21 cellular contexts compared by ENCODE assay signal in genomic region chr6:36884610-36885009, GRCh38. TPM values are rescaled to one million over a fixed set of nuclear protein-coding genes. Genes with fewer than 3 reads are reported as not detected.
DNase-seq lines count a peak whose midpoint lies in the region; ATAC-seq and TF ChIP-seq lines count a peak whose summit lies in the region.
"Had no signal": no experiment of that assay in that cellular context is flagged by ENCODE, and none has a peak within 500 bp of the region (broad histone marks: within the 10 kb centered on the region; RNA-seq: fewer than 3 reads in every experiment).

No MANE protein-coding gene starts in this region.

- H3K27ac ChIP-seq in PC-9 (no peak overlapping the region), fibroblast of lung (ENCODE audit: insufficient read depth, low read length) (no peak overlapping the region), vagina (peak overlapping the region; percentile 96), colonic mucosa (no peak overlapping the region)

- intact Hi-C loops in natural killer cell (cut with micrococcal nuclease) = loop anchor here (1.0 to 2.0 kb wide), 5 partner anchors 9 to 326 kb away; partner anchors contain the start of gene MTCH1
- intact Hi-C loops in PC-9 (cut with micrococcal nuclease; ENCODE audit: unreplicated experiment) = loop anchor here (1.0 to 10.0 kb wide), 3 partner anchors 10 to 320 kb away; partner anchors contain the start of gene PPIL1
- intact Hi-C loops in vagina (cut with DNase I) = loop anchor here (2.0 to 10.0 kb wide), 2 partner anchors 100 to 134 kb away; partner anchors contain the start of gene MTCH1
- intact Hi-C loops in colonic mucosa (cut with DNase I) = loop anchor here (2.0 to 5.0 kb wide), 2 partner anchors 134 to 323 kb away; no protein-coding TSS in a partner anchor

- H3K4me1 ChIP-seq in PC-9 (replicated peaks; ENCODE audit: insufficient read depth) = peaks cover 19% of the 10 kb centered on the region
- H3K4me1 ChIP-seq in fibroblast of lung (ENCODE audit: control insufficient read depth, extremely low read depth, insufficient read depth, low read length) = peaks cover 6% of the 10 kb centered on the region
- peaks cover 25% of the 10 kb centered on the region for H3K4me1 ChIP-seq in vagina
- no peaks in the 10 kb centered on the region for H3K4me1 ChIP-seq in colonic mucosa

- H3K36me3 ChIP-seq in PC-9 (ENCODE audit: low read depth) = no peaks in the 10 kb centered on the region
- H3K36me3 ChIP-seq in fibroblast of lung (ENCODE audit: control insufficient read depth, insufficient read depth, low read length) = no peaks in the 10 kb centered on the region
- no peaks in the 10 kb centered on the region for H3K36me3 ChIP-seq in vagina
- H3K36me3 ChIP-seq in colonic mucosa = no peaks in the 10 kb centered on the region
- H3K36me3 ChIP-seq: right lobe of liver had no signal

- no peak overlapping the region for H3K4me3 Mint-ChIP-seq in natural killer cell
- H3K4me3 Mint-ChIP-seq in natural killer cell treated with Interleukin-12 subunit alpha and Interleukin-12 subunit beta and Interleukin-15 and Interleukin-18, amount 100 ng/mL, for 72 hours = no peak overlapping the region

- no peaks in the 10 kb centered on the region for H3K36me3 Mint-ChIP-seq in natural killer cell
- no peaks in the 10 kb centered on the region for H3K36me3 Mint-ChIP-seq in natural killer cell treated with Interleukin-12 subunit alpha and Interleukin-12 subunit beta and Interleukin-15 and Interleukin-18, amount 100 ng/mL, for 72 hours
- H3K36me3 Mint-ChIP-seq: mesothelial cell of epicardium had no signal

- H3K4me1 Mint-ChIP-seq in natural killer cell = peaks cover 28 to 33% of the 10 kb centered on the region in 2 donors
- H3K4me1 Mint-ChIP-seq in natural killer cell treated with Interleukin-12 subunit alpha and Interleukin-12 subunit beta and Interleukin-15 and Interleukin-18, amount 100 ng/mL, for 72 hours (ENCODE audit: low read depth in 2 of 2) = peaks cover 20 to 28% of the 10 kb centered on the region in 2 donors

- CTCF ChIA-PET in PC-9 (lab: Charles Lee) = interaction anchor here (0.8 to 1.8 kb wide), 3 partner anchors 9 to 133 kb away, joined by 8 to 20 read pairs (median 9); partner anchors contain the start of gene PPIL1

- H3K27me3 Mint-ChIP-seq in natural killer cell (ENCODE audit: low read depth in 2 of 2) = peaks cover 4 to 5% of the 10 kb centered on the region in 2 donors
- peaks cover 0 to 1% of the 10 kb centered on the region in 2 donors for H3K27me3 Mint-ChIP-seq in natural killer cell treated with Interleukin-12 subunit alpha and Interleukin-12 subunit beta and Interleukin-15 and Interleukin-18, amount 100 ng/mL, for 72 hours

- TF ChIP-seq CTCF in natural killer cell (IDR thresholded peaks at IDR 0.05) = no peak
- TF ChIP-seq CTCF in PC-9 (conservative IDR thresholded peaks at IDR 0.05) = no peak
- TF ChIP-seq CTCF in fibroblast of lung (conservative IDR thresholded peaks at IDR 0.05 in 1 of 2, IDR thresholded peaks at IDR 0.05 in 1 of 2; ENCODE audit: low read depth in 1 of 2, low read length in 2 of 2) = no peak
- no peak for TF ChIP-seq CTCF in vagina (IDR thresholded peaks at IDR 0.05)
- TF ChIP-seq CTCF in colonic mucosa (IDR thresholded peaks at IDR 0.05) = no peak

- no peak for ATAC-seq in natural killer cell
- no peak for ATAC-seq in natural killer cell treated with Interleukin-12 subunit alpha and Interleukin-12 subunit beta and Interleukin-15 and Interleukin-18, amount 100 ng/mL, for 72 hours
- ATAC-seq: foreskin keratinocyte had no signal

- H3K4me2 ChIP-seq in PC-9 (0 out of 2 replicates have a peak overlapping the region, but pooled peaks have one; percentile 80), fibroblast of lung (ENCODE audit: extremely low read depth, insufficient read depth, low read length) (no peak overlapping the region)

- H3K27ac Mint-ChIP-seq in natural killer cell = peak overlapping the region; percentile 89 to 91
- peak overlapping the region in 1 of 2 donors; percentile 98 for H3K27ac Mint-ChIP-seq in natural killer cell treated with Interleukin-12 subunit alpha and Interleukin-12 subunit beta and Interleukin-15 and Interleukin-18, amount 100 ng/mL, for 72 hours

- H3K9ac ChIP-seq in fibroblast of lung (ENCODE audit: insufficient read depth, low read length) = no peak overlapping the region
- H3K9ac ChIP-seq in colonic mucosa (ENCODE audit: low read depth in 2 of 2, low read length in 2 of 2) = no peak overlapping the region

- no peaks in the 10 kb centered on the region for H3K9me3 Mint-ChIP-seq in natural killer cell
- H3K9me3 Mint-ChIP-seq in natural killer cell treated with Interleukin-12 subunit alpha and Interleukin-12 subunit beta and Interleukin-15 and Interleukin-18, amount 100 ng/mL, for 72 hours = no peaks in the 10 kb centered on the region
- H3K9me3 Mint-ChIP-seq: mesothelial cell of epicardium had no signal

- peak overlapping the region; percentile 81; the same call in 1 of the 2 replicates for H2AFZ ChIP-seq in PC-9
- H2AFZ ChIP-seq in fibroblast of lung (ENCODE audit: low read length) = peak overlapping the region; percentile 7

- no peaks in the 10 kb centered on the region for H3K27me3 ChIP-seq in PC-9 (ENCODE audit: insufficient read depth, low read depth)
- no peaks in the 10 kb centered on the region for H3K27me3 ChIP-seq in fibroblast of lung (ENCODE audit: control insufficient read depth, insufficient read depth, low read length)
- H3K27me3 ChIP-seq in vagina = no peaks in the 10 kb centered on the region
- no peaks in the 10 kb centered on the region for H3K27me3 ChIP-seq in colonic mucosa
- H3K27me3 ChIP-seq: foreskin keratinocyte, right lobe of liver had no signal

- H3K9me3 ChIP-seq in PC-9 (ENCODE audit: insufficient read depth, low read depth) (no peaks in the 10 kb centered on the region), fibroblast of lung (ENCODE audit: control insufficient read depth, insufficient read depth, low read depth, low read length) (no peaks in the 10 kb centered on the region), vagina (no peaks in the 10 kb centered on the region), colonic mucosa (no peaks in the 10 kb centered on the region)
- H3K9me3 ChIP-seq: right lobe of liver had no signal

- H3K79me2 ChIP-seq in PC-9 (ENCODE audit: low read depth) (peaks cover 22% of the 10 kb centered on the region), fibroblast of lung (ENCODE audit: control insufficient read depth, insufficient read depth, low read length) (peaks cover 28% of the 10 kb centered on the region)

- no TSS peak for BruUV-seq in PC-9 (replicated peaks; lab: Mats Ljungman, UMichigan)

- POLR2A ChIA-PET in PC-9 (lab: Charles Lee; ENCODE audit: unreplicated experiment) = interaction anchor here (0.5 to 1.1 kb wide), 2 partner anchors 29 to 101 kb away, joined by 3 to 6 read pairs; partner anchors contain the start of gene MTCH1

- DNase-seq in natural killer cell (no peak), PC-9 (no peak), fibroblast of lung (ENCODE audit: low read depth in 2 of 2) (no peak), vagina (ENCODE audit: extremely low spot score in 2 of 2) (no peak), colonic mucosa (no peak), COR-L47 (lab: John Stamatoyannopoulos, UW) (no peak), NCI-H524 (lab: John Stamatoyannopoulos, UW) (no peak)
- no peak for DNase-seq in natural killer cell treated with Interleukin-12 subunit alpha and Interleukin-12 subunit beta and Interleukin-15 and Interleukin-18, amount 100 ng/mL, for 72 hours (ENCODE audit: low spot score)
- DNase-seq: activated CD4-positive, alpha-beta T cell treated with anti-CD3 and anti-CD28 coated beads for 1 hour; activated naive CD4-positive, alpha-beta T cell treated with Interleukin-2 at 50 U/mL for 16 hours; Calu3; dermis blood vessel endothelial cell; foreskin keratinocyte; HCEC 1CT; NCI-H1092; NCI-H2081 treated with DMSO at 0.1 percent for 48 hours; NCI-H526; OCI-M1; right lobe of liver; stimulated activated naive CD4-positive, alpha-beta T cell treated with Interleukin-2 at 50 U/mL for 16 hours had no signal

- 0 out of 2 replicates have a peak, but pooled peaks cover 2% of the 10 kb centered on the region for H3F3A ChIP-seq in PC-9 (ENCODE audit: insufficient read depth, low read depth)

- H3K4me3 ChIP-seq in PC-9 = no peak overlapping the region; the same call in 1 of the 2 replicates
- no peak overlapping the region for H3K4me3 ChIP-seq in fibroblast of lung (replicated peaks in 1 of 4; ENCODE audit: control extremely low read depth in 1 of 4, insufficient read depth in 1 of 4, low read depth in 3 of 4, low read length in 4 of 4)
- H3K4me3 ChIP-seq in vagina = no peak overlapping the region
- no peak overlapping the region for H3K4me3 ChIP-seq in colonic mucosa

- no peak for TF ChIP-seq POLR2A in vagina (IDR thresholded peaks at IDR 0.05)

- no peaks in the 10 kb centered on the region for H4K20me1 ChIP-seq in PC-9 (ENCODE audit: insufficient read depth)
- H4K20me1 ChIP-seq in fibroblast of lung (ENCODE audit: control insufficient read depth, extremely low read depth, insufficient read depth, low read length) = no peaks in the 10 kb centered on the region

- no peaks in the 10 kb centered on the region for H3K9me2 ChIP-seq in PC-9 (ENCODE audit: insufficient read depth)

RNA-seq across cellular contexts. Expression of gene C6orf89, which starts 1.1 kb away (rescaled TPM):
- total RNA-seq in natural killer cell = 10 to 100 TPM; 34.3 to 47.0 (median 46.3) TPM
- total RNA-seq in natural killer cell treated with Interleukin-12 subunit alpha and Interleukin-12 subunit beta and Interleukin-15 and Interleukin-18, amount 100 ng/mL, for 72 hours = 10 to 100 TPM; 40.4 to 44.4 TPM
- 28.7 and 40.1 TPM in 2 replicates for total RNA-seq in PC-9 (2021)
- 37.8 and 47.1 TPM in 2 replicates for total RNA-seq in fibroblast of lung
- polyA plus RNA-seq in fibroblast of lung = 58.8 and 66.7 TPM in 2 replicates
- 51.8 and 63.6 TPM in 2 replicates for polyA plus RNA-seq in fibroblast of lung (2012)
- polyA minus RNA-seq in fibroblast of lung (ENCODE audit: low replicate concordance) = 60.9 and 68.1 TPM in 2 replicates
- total RNA-seq in vagina = 36.8 TPM
- 10 to 100 TPM; 46.3 to 49.5 TPM for total RNA-seq in colonic mucosa

RNA-seq across cellular contexts. Expression of gene PPIL1, which starts 10.0 kb away (rescaled TPM):
- 1 to 10 TPM; 2.6 to 5.2 (median 5.1) TPM for total RNA-seq in natural killer cell
- total RNA-seq in natural killer cell treated with Interleukin-12 subunit alpha and Interleukin-12 subunit beta and Interleukin-15 and Interleukin-18, amount 100 ng/mL, for 72 hours = 10 to 100 TPM; 30.3 to 40.8 TPM
- 19.0 and 28.4 TPM in 2 replicates for total RNA-seq in PC-9 (2021)
- total RNA-seq in fibroblast of lung = 12.8 and 17.5 TPM in 2 replicates
- 30.6 and 37.6 TPM in 2 replicates for polyA plus RNA-seq in fibroblast of lung
- 21.8 and 31.9 TPM in 2 replicates for polyA plus RNA-seq in fibroblast of lung (2012)
- polyA minus RNA-seq in fibroblast of lung (ENCODE audit: low replicate concordance) = 5.4 and 21.2 TPM in 2 replicates
- 18.9 TPM for total RNA-seq in vagina
- 10 to 100 TPM in 1 of 2 donors, 1 to 10 TPM in 1; 9.9 to 23.6 TPM for total RNA-seq in colonic mucosa

RNA-seq across cellular contexts. Expression of gene CPNE5, which starts 45.4 kb away (rescaled TPM):
- total RNA-seq in natural killer cell (1 to 10 TPM; 1.2 to 8.5 (median 2.0) TPM), PC-9 (2021) (0.37 and 0.40 TPM in 2 replicates), fibroblast of lung (0.26 TPM in 1 of 2 replicates, not detected in the other), vagina (6.6 TPM), colonic mucosa (1 to 10 TPM; 4.6 to 8.0 TPM)
- 1 to 10 TPM; 2.9 to 4.0 TPM for total RNA-seq in natural killer cell treated with Interleukin-12 subunit alpha and Interleukin-12 subunit beta and Interleukin-15 and Interleukin-18, amount 100 ng/mL, for 72 hours
- polyA plus RNA-seq in fibroblast of lung = 0.02 TPM in 2 replicates
- polyA plus RNA-seq in fibroblast of lung (2012) = 0.06 TPM in 1 of 2 replicates, not detected in the other
- 1.2 TPM in 1 of 2 replicates, not detected in the other for polyA minus RNA-seq in fibroblast of lung (ENCODE audit: low replicate concordance)
- total RNA-seq: Calu3, foreskin keratinocyte had no signal
